ENCODE assay signal across 8 cellular contexts in the genomic region with DNA sequence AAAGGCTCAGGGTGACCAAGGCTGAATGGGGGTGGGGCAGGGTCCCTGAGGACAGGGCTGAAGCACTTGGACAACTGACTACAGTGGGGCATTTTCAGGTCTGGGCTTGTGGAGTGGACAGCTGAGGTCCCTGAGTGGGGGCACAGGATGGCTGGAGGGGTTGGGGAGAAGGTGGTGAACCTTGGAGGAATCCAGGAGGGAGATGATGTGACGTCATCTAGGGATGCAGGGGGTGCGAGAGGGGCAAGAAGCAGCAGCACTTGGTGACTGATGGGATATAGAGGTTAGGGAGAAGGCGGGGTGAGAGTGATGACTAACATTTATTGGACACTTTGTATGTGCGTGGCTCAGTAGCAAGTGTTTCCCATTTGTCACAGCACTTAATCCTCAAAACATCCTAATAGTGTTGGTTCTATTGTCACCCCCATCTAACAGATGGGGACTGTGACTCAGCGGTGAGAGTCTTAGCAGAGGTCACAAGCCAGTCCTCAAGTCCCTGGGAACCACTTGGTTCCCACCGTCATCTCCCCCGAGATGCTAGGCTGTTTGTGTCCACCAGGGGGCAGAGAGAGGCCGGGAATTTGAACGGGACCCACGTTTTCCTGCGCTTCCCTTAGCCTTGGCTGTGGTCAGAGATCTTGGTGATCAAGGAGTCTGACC. TPM values are rescaled to one million over a fixed set of nuclear protein-coding genes. Genes with fewer than 3 reads are reported as not detected.
DNase-seq lines count a peak whose midpoint lies in the region; ATAC-seq, FAIRE-seq and TF ChIP-seq lines count a peak whose summit lies in the region.

No MANE protein-coding gene starts in this region.

- peak; percentile 84 for FAIRE-seq in RCC 7860 (lab: Jason Lieb, UNC)

- no peak overlapping the region for H3K27ac ChIP-seq in aorta (ENCODE audit: low read depth in 1 of 2, low read length in 2 of 2)

- no peaks in the 10 kb centered on the region for H3K27me3 ChIP-seq in aorta (ENCODE audit: control insufficient read depth in 1 of 2, insufficient read depth in 2 of 2, low read length in 1 of 2)

- WGBS in aorta, 2 donors: 15 to 16% methylated on average over 11 of the region's 11 CpGs

- peak; percentile 79 for TF ChIP-seq CTCF in fibroblast of villous mesenchyme (IDR thresholded peaks at IDR 0.05; ENCODE audit: insufficient read depth, low read depth, low read length)

- intact Hi-C loops in aorta (cut with DNase I): loop anchor here (1.0 to 5.0 kb wide), 3 partner anchors 86 to 216 kb away; a partner anchor contains a TSS

- no peaks in the 10 kb centered on the region for H3K36me3 ChIP-seq in aorta (ENCODE audit: control insufficient read depth in 1 of 2, insufficient read depth in 2 of 2, low read length in 1 of 2)

- peak; percentile 90 for DNase-seq in ELR (ENCODE audit: low read depth)
- DNase-seq in Jurkat, Clone E6-1 (ENCODE audit: low read depth, low spot score): peak; percentile 56
- peak; percentile 87 for DNase-seq in RCC 7860 (ENCODE audit: low spot score)
- peak; percentile 73 for DNase-seq in activated effector memory CD4-positive, alpha-beta T cell treated with anti-CD3 and anti-CD28 coated beads, Interleukin-2, amount 50 U/mL, for 16 hours
- peak; percentile 75 for DNase-seq in fibroblast of villous mesenchyme (ENCODE audit: low read depth)
- DNase-seq in occipital lobe (lab: John Stamatoyannopoulos, UW): peak; percentile 59
- DNase-seq in aorta: peak in 1 of 2 donors; percentile 89

- no peaks in the 10 kb centered on the region for H3K9me3 ChIP-seq in aorta (ENCODE audit: control insufficient read depth, low read length)

- H3K4me1 ChIP-seq in aorta (ENCODE audit: control insufficient read depth in 1 of 2, insufficient read depth in 2 of 2, low read length in 2 of 2): no peaks in the 10 kb centered on the region

- ATAC-seq in GM21723 (IDR thresholded peaks at IDR 0.05; ENCODE audit: unreplicated experiment) (peak; percentile 57), aorta (ENCODE audit: low FRiP score) (peak; percentile 89)

- H3K4me3 ChIP-seq in Jurkat, Clone E6-1 (ENCODE audit: low read length): peak overlapping the region; percentile 23
- H3K4me3 ChIP-seq in fibroblast of villous mesenchyme (ENCODE audit: low read depth, low read length): no peak overlapping the region
- H3K4me3 ChIP-seq in aorta (ENCODE audit: low read length in 2 of 2): no peak overlapping the region

RNA-seq across cellular contexts. Expression of a gene that starts 27.9 kb away (rescaled TPM):
- polyA plus RNA-seq in Jurkat, Clone E6-1 (2012; ENCODE audit: insufficient read depth, insufficient read length): 0.31 TPM
- total RNA-seq in fibroblast of villous mesenchyme: under 0.01 TPM in 1 of 2 replicates, not detected in the other
- total RNA-seq in occipital lobe: 0.16 TPM
- 1 to 10 TPM in 1 of 2 donors, under 1 TPM in 1; 0.81 to 1.4 TPM for total RNA-seq in aorta
- 1 to 10 TPM in 1 of 2 donors, under 1 TPM in 1; 0.03 to 1.0 TPM for polyA plus RNA-seq in aorta

RNA-seq across cellular contexts. Expression of a gene that starts 45.4 kb away (rescaled TPM):
- 1.1 TPM for polyA plus RNA-seq in Jurkat, Clone E6-1 (2012; ENCODE audit: insufficient read depth, insufficient read length)
- total RNA-seq in fibroblast of villous mesenchyme: 1.7 and 5.2 TPM in 2 replicates
- total RNA-seq in occipital lobe: 0.47 TPM
- total RNA-seq in aorta: 1 to 10 TPM in 1 of 2 donors, not detected in 1; 1.3 TPM
- polyA plus RNA-seq in aorta: under 1 TPM in 1 of 2 donors, not detected in 1; 0.08 TPM
